Comparison of ENCODE assay signal across 8 cellular contexts in the genomic region with DNA sequence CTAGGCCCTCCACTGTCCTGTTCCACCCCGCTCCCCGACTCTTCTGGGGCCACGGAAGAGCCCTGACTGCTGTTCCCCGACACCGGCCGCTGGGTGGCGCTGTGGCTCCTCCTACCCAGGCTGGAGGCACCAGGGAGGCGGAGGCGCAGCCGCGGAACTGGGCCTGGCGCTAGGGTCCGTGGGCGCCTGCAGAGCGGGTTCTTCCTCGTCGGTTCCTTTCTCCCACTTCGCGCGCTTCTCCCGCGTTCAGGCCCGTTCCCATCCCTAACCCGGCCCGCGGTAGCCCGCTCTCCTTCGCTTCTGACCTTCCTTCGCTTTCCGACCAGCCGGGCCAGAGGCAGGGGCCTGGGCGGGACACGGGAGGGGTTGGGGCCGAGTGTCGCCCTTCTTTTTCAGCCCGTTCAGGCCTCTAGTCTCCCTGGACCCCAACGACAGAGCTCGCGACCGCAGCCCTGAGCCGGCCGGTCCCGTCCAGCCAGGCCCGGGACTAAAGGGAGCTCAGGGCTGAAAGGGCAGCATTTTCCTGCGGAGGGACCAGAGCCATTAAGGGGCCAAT. TPM values are rescaled to one million over a fixed set of nuclear protein-coding genes. Genes with fewer than 3 reads are reported as not detected.
A peak's percentile ranks its signal among the peaks of the same experiment; 100 is the strongest.
DNase-seq lines count a peak whose midpoint lies in the region; ATAC-seq, FAIRE-seq and TF ChIP-seq lines count a peak whose summit lies in the region.

No MANE protein-coding gene starts in this region.

- peak; percentile 97 for FAIRE-seq in endothelial cell of umbilical vein (lab: Jason Lieb, UNC)

- H3K27ac Mint-ChIP-seq in HFFc6: no peak overlapping the region

- no peaks in the 10 kb centered on the region for H3K79me2 ChIP-seq in endothelial cell of umbilical vein (ENCODE audit: control insufficient read depth, insufficient read depth, low read length)

- no peaks in the 10 kb centered on the region for H3K4me1 Mint-ChIP-seq in HFFc6 (ENCODE audit: low read depth)

- H3K4me1 ChIP-seq in endothelial cell of umbilical vein (ENCODE audit: control insufficient read depth, extremely low read depth, insufficient read depth, low read length): no peaks in the 10 kb centered on the region

- H3K9me3 Mint-ChIP-seq in HFFc6: no peaks in the 10 kb centered on the region

- no peak for TF ChIP-seq POLR2A in endothelial cell of umbilical vein (IDR thresholded peaks at IDR 0.05; ENCODE audit: low read depth, low read length)

- intact Hi-C loops in endothelial cell of umbilical vein (cut with micrococcal nuclease): loop anchor here (1.0 kb wide), 3 partner anchors 81 to 559 kb away; no protein-coding TSS in a partner anchor

- POLR2A ChIA-PET in endothelial cell of umbilical vein (lab: Charles Lee): no interaction called here

- no peak overlapping the region for H3K4me3 ChIP-seq in GM12865 (ENCODE audit: low read depth, low read length)
- peak overlapping the region in 2 of 3 experiments; percentile 15 to 22 for H3K4me3 ChIP-seq in endothelial cell of umbilical vein (replicated peaks in 1 of 3; ENCODE audit: insufficient read depth in 1 of 3, low read depth in 1 of 3, low read length in 3 of 3)

- no peaks in the 10 kb centered on the region for H3K27me3 ChIP-seq in endothelial cell of umbilical vein (ENCODE audit: control insufficient read depth in 2 of 2, insufficient read depth in 2 of 2, low read length in 2 of 2)

- ATAC-seq in GM19452 (IDR thresholded peaks at IDR 0.05; ENCODE audit: unreplicated experiment): no peak

- H3K36me3 ChIP-seq in endothelial cell of umbilical vein (ENCODE audit: control insufficient read depth in 2 of 2, extremely low read depth in 1 of 2, insufficient read depth in 2 of 2, low read length in 2 of 2): no peaks in the 10 kb centered on the region

- H3K4me2 ChIP-seq in endothelial cell of umbilical vein (ENCODE audit: insufficient read depth, low read length): no peak overlapping the region

- peak overlapping the region; percentile 89 for H2AFZ ChIP-seq in endothelial cell of umbilical vein (ENCODE audit: low read depth, low read length)

- H3K4me3 Mint-ChIP-seq in HFFc6: peak overlapping the region; percentile 73

- DNase-seq in GM12865 (ENCODE audit: low read depth) (peak; percentile 59), HFFc6 (no peak), NCI-H2107 treated with DMSO at 0.1 percent for 48 hours (lab: John Stamatoyannopoulos, UW; ENCODE audit: unreplicated experiment) (peak; percentile 26), endothelial cell of umbilical vein (ENCODE audit: low read depth, low spot score) (peak; percentile 46), mucosa of gallbladder (ENCODE audit: low spot score) (peak; percentile 66)
- DNase-seq in activated CD8-positive, alpha-beta memory T cell treated with anti-CD3 and anti-CD28 coated beads, Interleukin-2, amount 50 U/mL, for 4 hours: peak; percentile 68
- peak; percentile 7 to 54 for DNase-seq in stimulated activated CD8-positive, alpha-beta memory T cell treated with anti-CD3 and anti-CD28 coated beads, Interleukin-4, amount 100 ng/mL, for 4 hours (ENCODE audit: low read depth in 2 of 2, low spot score in 1 of 2)

- H3K9ac ChIP-seq in endothelial cell of umbilical vein (replicated peaks; ENCODE audit: extremely low read depth, insufficient read depth, low read length): peak overlapping the region; percentile 13

- H3K9me1 ChIP-seq in endothelial cell of umbilical vein (replicated peaks; ENCODE audit: control insufficient read depth, extremely low read depth, insufficient read depth, low read length): no peaks in the 10 kb centered on the region

- H3K9me3 ChIP-seq in endothelial cell of umbilical vein (replicated peaks; ENCODE audit: control insufficient read depth, insufficient read depth, low read length): no peaks in the 10 kb centered on the region

- dilution Hi-C loops in endothelial cell of umbilical vein (cut with MboI; ENCODE audit: extremely low pct_ligation_motif_present, low sequenced_read_pairs): no loop called here

- CTCF ChIA-PET in endothelial cell of umbilical vein (lab: Charles Lee): interaction anchor here (0.7 to 6.7 kb wide), 9 partner anchors 35 to 558 kb away, joined by 3 to 70 read pairs (median 6); no protein-coding TSS in a partner anchor

- no TSS peak for BruUV-seq in endothelial cell of umbilical vein (replicated peaks; lab: Mats Ljungman, UMichigan)

- no peak overlapping the region for H3K27ac ChIP-seq in endothelial cell of umbilical vein (ENCODE audit: insufficient read depth, low read depth, low read length)

- no peaks in the 10 kb centered on the region for H3K36me3 Mint-ChIP-seq in HFFc6 (ENCODE audit: low read depth)

- TF ChIP-seq CTCF in GM12865 (IDR thresholded peaks at IDR 0.05; ENCODE audit: insufficient read depth, low read depth, low read length, missing control alignments) (peak; percentile 61), HFFc6 (IDR thresholded peaks at IDR 0.05) (peak; percentile 84), endothelial cell of umbilical vein (IDR thresholded peaks at IDR 0.05; ENCODE audit: extremely low read depth in 1 of 2, insufficient read depth in 1 of 2, low read depth in 1 of 2, low read length in 2 of 2) (peak; percentile 67 to 81)

- H3K27me3 Mint-ChIP-seq in HFFc6 (ENCODE audit: insufficient read depth): peaks cover 15% of the 10 kb centered on the region

- H4K20me1 ChIP-seq in endothelial cell of umbilical vein (replicated peaks; ENCODE audit: control insufficient read depth, extremely low read depth, insufficient read depth, low read length): no peaks in the 10 kb centered on the region

TF ChIP-seq in endothelial cell of umbilical vein, 7 proteins besides CTCF, POLR2A, EP300 and RAD21:
- peak; percentile 17 for TF ChIP-seq POLR2AphosphoS5 (IDR thresholded peaks at IDR 0.05; ENCODE audit: insufficient read depth, low read depth, low read length)
- TF ChIP-seq MYC (IDR thresholded peaks at IDR 0.05; ENCODE audit: low read depth, low read length): no peak

RNA-seq across cellular contexts. Expression of a gene that starts 34.3 kb away (rescaled TPM):
- not detected for total RNA-seq in HFFc6 (2021; fragmentation: NEBNext Ultra II Directional; extraction: Animal tissue kit (Norgen Biotek cat#: 25700))
- not detected in 2 replicates for total RNA-seq in endothelial cell of umbilical vein
- not detected in 2 replicates for polyA plus RNA-seq in endothelial cell of umbilical vein
- not detected in 2 replicates for polyA plus RNA-seq in endothelial cell of umbilical vein (2011; cell fraction: cytosol; rRNA removed)
- not detected in 2 replicates for polyA plus RNA-seq in endothelial cell of umbilical vein (2011; cell fraction: nucleus; rRNA removed)
- polyA plus RNA-seq in endothelial cell of umbilical vein (2012): 0.04 and 0.07 TPM in 2 replicates
- not detected in 2 replicates for polyA minus RNA-seq in endothelial cell of umbilical vein
- polyA minus RNA-seq in endothelial cell of umbilical vein (2011; cell fraction: cytosol; rRNA and poly(A)+ RNA removed): not detected
- polyA minus RNA-seq in endothelial cell of umbilical vein (2011; cell fraction: nucleus; rRNA and poly(A)+ RNA removed): not detected in 2 replicates
- 1.8 TPM for total RNA-seq in mucosa of gallbladder
